In the genomic region with DNA sequence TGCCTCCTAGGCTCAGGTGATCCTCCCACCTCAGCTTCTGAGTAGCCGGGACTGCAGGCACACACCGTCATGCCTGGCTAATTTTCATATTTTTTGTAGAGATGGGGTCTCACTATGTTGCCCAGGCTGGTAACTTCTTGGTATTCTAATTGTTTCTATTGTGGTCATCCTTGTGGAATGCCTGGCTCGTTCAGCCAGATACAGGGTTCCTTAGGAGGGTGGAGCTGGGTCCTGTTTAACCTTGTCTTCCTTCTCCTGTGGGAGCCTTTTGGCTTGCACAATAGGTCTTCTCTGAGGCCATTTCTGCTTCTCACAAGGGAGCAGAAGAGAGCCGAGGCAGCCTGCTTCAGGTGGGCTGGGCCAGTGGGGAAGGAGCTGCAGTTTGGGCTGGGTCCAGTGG, we compare ENCODE assay signal across 9 cellular contexts. TPM values are rescaled to one million over a fixed set of nuclear protein-coding genes. Genes with fewer than 3 reads are reported as not detected.
DNase-seq lines count a peak whose midpoint lies in the region; FAIRE-seq and TF ChIP-seq lines count a peak whose summit lies in the region.
"Had no signal": no experiment of that assay in that cellular context is flagged by ENCODE, and none has a peak within 500 bp of the region (broad histone marks: within the 10 kb centered on the region; RNA-seq: fewer than 3 reads in every experiment).

No MANE protein-coding gene starts in this region.

- H3K27ac ChIP-seq in duodenal mucosa (ENCODE audit: low read depth, low read length) (peak overlapping the region; percentile 57), muscle layer of colon (ENCODE audit: low read depth, low read length) (peak overlapping the region; percentile 60)

- DNase-seq in A172 (ENCODE audit: low spot score) (peak; percentile 69), NOMO-1 treated with DMSO at 0.1 percent for 48 hours (lab: John Stamatoyannopoulos, UW; ENCODE audit: unreplicated experiment) (peak; percentile 47), H54 (ENCODE audit: insufficient read length, low spot score) (no peak), T-helper 1 cell (no peak), SW480 (ENCODE audit: low spot score) (no peak)
- no peak for DNase-seq in stimulated activated CD4-positive, alpha-beta T cell treated with anti-CD3 and anti-CD28 coated beads, Interleukin-4, amount 100 ng/mL, for 4 hours

- peaks cover 35 to 47% of the 10 kb centered on the region in 2 donors for H3K4me1 ChIP-seq in duodenal mucosa (ENCODE audit: control insufficient read depth in 1 of 2, insufficient read depth in 2 of 2, low read length in 2 of 2)
- peaks cover 69% of the 10 kb centered on the region for H3K4me1 ChIP-seq in muscle layer of colon (ENCODE audit: insufficient read depth, low read length)

- H3K27me3 ChIP-seq in duodenal mucosa (ENCODE audit: control insufficient read depth in 1 of 2, insufficient read depth in 2 of 2, low read length in 2 of 2): no peaks in the 10 kb centered on the region
- no peaks in the 10 kb centered on the region for H3K27me3 ChIP-seq in muscle layer of colon (ENCODE audit: control insufficient read depth in 1 of 2, insufficient read depth in 2 of 2, low read length in 2 of 2)

- H3K4me3 ChIP-seq in duodenal mucosa (ENCODE audit: low read depth in 1 of 2, low read length in 2 of 2): no peak overlapping the region
- peak overlapping the region in 1 of 2 donors; percentile 17 for H3K4me3 ChIP-seq in muscle layer of colon (ENCODE audit: low read depth in 1 of 2, low read length in 2 of 2)

- H3K9me3 ChIP-seq in duodenal mucosa (ENCODE audit: control insufficient read depth in 1 of 2, low read length in 2 of 2) (no peaks in the 10 kb centered on the region), muscle layer of colon (ENCODE audit: low read length) (no peaks in the 10 kb centered on the region)

- no peak for FAIRE-seq in H54 (lab: Jason Lieb, UNC)
- FAIRE-seq: D721Med had no signal

- no peak overlapping the region for H3K9ac ChIP-seq in duodenal mucosa (ENCODE audit: low read depth in 1 of 2, low read length in 2 of 2)
- H3K9ac ChIP-seq in muscle layer of colon (ENCODE audit: low read length): no peak overlapping the region

- TF ChIP-seq POLR2A in H54 (IDR thresholded peaks at IDR 0.05; ENCODE audit: low read depth, low read length): no peak

- peaks cover 18 to 39% of the 10 kb centered on the region in 2 donors for H3K36me3 ChIP-seq in duodenal mucosa (ENCODE audit: control insufficient read depth in 1 of 2, insufficient read depth in 2 of 2, low read length in 2 of 2)
- peaks cover 64% of the 10 kb centered on the region for H3K36me3 ChIP-seq in muscle layer of colon (ENCODE audit: insufficient read depth, low read length)

RNA-seq across cellular contexts. Expression of a gene that starts 15.7 kb away (rescaled TPM):
- 15.2 and 24.3 TPM in 2 replicates for total RNA-seq in A172 (2014; rRNA removed; shearing (Covaris generic))

RNA-seq across cellular contexts. Expression of a gene that starts 32.0 kb away (rescaled TPM):
- 11.0 and 15.1 TPM in 2 replicates for total RNA-seq in A172 (2014; rRNA removed; shearing (Covaris generic))

RNA-seq across cellular contexts. Expression of a gene that starts 54.3 kb away (rescaled TPM):
- total RNA-seq in A172 (2014; rRNA removed; shearing (Covaris generic)): 5.9 and 15.7 TPM in 2 replicates

Comparison
In these comparisons a context has a peak if more than half of its experiments do, and no peak if none do; other contexts are left out.
1. DNase-seq: peak in A172 (single experiment) and NOMO-1 treated with DMSO at 0.1 percent for 48 hours (single experiment); none in stimulated activated CD4-positive, alpha-beta T cell treated with anti-CD3 and anti-CD28 coated beads, Interleukin-4, amount 100 ng/mL, for 4 hours (0 of 2), H54 (single experiment), T-helper 1 cell (0 of 5) and SW480 (single experiment).